11 cellular contexts compared by ENCODE assay signal in the genomic region with DNA sequence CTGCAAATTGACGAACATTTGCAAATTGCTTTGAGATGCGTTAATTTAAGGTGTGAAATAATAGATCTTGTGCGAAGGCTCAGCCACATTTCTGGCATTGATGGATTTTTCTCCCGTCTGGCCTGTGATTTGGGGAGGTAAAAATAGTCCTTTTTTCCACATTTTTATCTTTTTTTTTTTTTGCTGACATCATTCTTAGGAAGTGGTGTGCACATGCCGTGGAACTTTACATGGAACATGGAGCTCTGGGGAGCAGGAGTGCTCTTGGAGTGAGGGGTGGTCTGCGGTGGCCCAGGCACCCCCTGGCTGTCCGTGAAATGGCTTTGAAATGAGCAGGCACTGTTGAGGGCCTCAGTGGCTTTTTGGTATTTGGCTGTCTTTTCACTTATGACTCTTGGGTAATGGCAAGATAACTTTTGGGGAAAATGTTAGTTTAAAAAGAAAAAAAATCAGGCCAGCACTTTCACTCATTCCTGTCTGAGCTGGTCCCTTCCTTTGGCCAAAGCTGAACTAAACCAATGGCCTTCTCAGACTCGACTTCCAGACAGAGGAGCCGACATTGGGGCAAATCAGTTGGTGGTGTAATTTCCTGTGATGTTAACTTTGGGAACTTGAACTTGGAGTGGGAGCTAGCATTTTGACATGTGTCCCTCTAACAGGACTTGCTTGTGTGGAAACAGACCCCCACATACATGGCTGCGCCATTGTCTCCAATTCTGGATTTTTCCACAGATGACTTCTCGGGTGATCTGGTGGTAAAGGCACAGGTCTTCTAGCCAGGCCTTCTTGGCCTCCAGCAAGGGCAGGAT. TPM values are rescaled to one million over a fixed set of nuclear protein-coding genes. Genes with fewer than 3 reads are reported as not detected.
A peak's percentile ranks its signal among the peaks of the same experiment; 100 is the strongest.
DNase-seq lines count a peak whose midpoint lies in the region; ATAC-seq and TF ChIP-seq lines count a peak whose summit lies in the region.
"Had no signal": no experiment of that assay in that cellular context is flagged by ENCODE, and none has a peak within 500 bp of the region (broad histone marks: within the 10 kb centered on the region; RNA-seq: fewer than 3 reads in every experiment).

No MANE protein-coding gene starts in this region.

- H3K4me1 ChIP-seq in DOHH2 (ENCODE audit: control insufficient read depth, low read length) (peaks cover 94% of the 10 kb centered on the region), gastroesophageal sphincter (peaks cover 0 to 95% (median 30%) of the 10 kb centered on the region in 3 donors)

- no peak for ATAC-seq in gastroesophageal sphincter
- ATAC-seq: effector memory CD8-positive, alpha-beta T cell had no signal

- peaks cover 20% of the 10 kb centered on the region for H3F3A ChIP-seq in DOHH2 (ENCODE audit: control insufficient read depth, insufficient read depth)

- H3K9me3 ChIP-seq in DOHH2 (ENCODE audit: control insufficient read depth, insufficient read depth, low read length) (no peaks in the 10 kb centered on the region), gastroesophageal sphincter (no peaks in the 10 kb centered on the region)

- WGBS in gastroesophageal sphincter (ENCODE audit: low coverage in 1 of 2), 2 donors = 62 to 91% methylated on average over 6 to 8 of the region's 11 CpGs

- H3K36me3 ChIP-seq in DOHH2 (ENCODE audit: control insufficient read depth, low read length) (no peaks in the 10 kb centered on the region; the same call in 1 of the 2 replicates), gastroesophageal sphincter (peaks cover 0 to 4% of the 10 kb centered on the region in 2 donors)

- no peak for TF ChIP-seq POLR2A in gastroesophageal sphincter (IDR thresholded peaks at IDR 0.05)

- DNase-seq in retinal pigment epithelial cell (ENCODE audit: low read depth) (no peak), GM19240 (ENCODE audit: insufficient read length, low spot score) (no peak), OCI-M1 (lab: John Stamatoyannopoulos, UW) (no peak), cerebellar nuclear complex (lab: John Stamatoyannopoulos, UW) (no peak)
- no peak for DNase-seq in activated CD4-positive, CD25-positive, alpha-beta regulatory T cell (lab: John Stamatoyannopoulos, UW)
- DNase-seq: activated CD4-positive, alpha-beta T cell treated with anti-CD3 and anti-CD28 coated beads, Interleukin-2, amount 50 U/mL, for 1 hour; effector memory CD8-positive, alpha-beta T cell; NCI-H446 had no signal

- no peak for TF ChIP-seq CTCF in DOHH2 (IDR thresholded peaks at IDR 0.05; ENCODE audit: low read depth, low read length, poor library complexity, severe bottlenecking)
- no peak for TF ChIP-seq CTCF in WI38 (IDR thresholded peaks at IDR 0.05; ENCODE audit: low read depth, low read length)
- TF ChIP-seq CTCF in gastroesophageal sphincter (IDR thresholded peaks at IDR 0.05) = no peak
- no peak for TF ChIP-seq CTCF in retinal pigment epithelial cell (conservative IDR thresholded peaks at IDR 0.05; ENCODE audit: low read depth, low read length)

- H3K27ac ChIP-seq in DOHH2 (ENCODE audit: low read depth, low read length) (no peak overlapping the region; the same call in 1 of the 2 replicates), gastroesophageal sphincter (peak overlapping the region in 3 of 4 donors; percentile 89 to 90 (median 89))

- H3K4me2 ChIP-seq in DOHH2 (ENCODE audit: low read length) = peak overlapping the region; percentile 82

- H4K20me1 ChIP-seq in DOHH2 (ENCODE audit: control insufficient read depth, insufficient read depth, low read depth, low read length) = 0 out of 2 replicates have a peak, but pooled peaks cover 11% of the 10 kb centered on the region

- H3K4me3 ChIP-seq in DOHH2 (ENCODE audit: low read length) (peak overlapping the region; percentile 52), WI38 (ENCODE audit: low read depth, low read length) (peak overlapping the region; percentile 50), gastroesophageal sphincter (no peak overlapping the region), retinal pigment epithelial cell (ENCODE audit: low read length) (peak overlapping the region; percentile 47)

- peaks cover 65% of the 10 kb centered on the region for H3K79me2 ChIP-seq in DOHH2 (ENCODE audit: control insufficient read depth, low read length)

- TF ChIP-seq EP300 in gastroesophageal sphincter (IDR thresholded peaks at IDR 0.05) = no peak

- no peaks in the 10 kb centered on the region for H3K9me2 ChIP-seq in DOHH2 (replicated peaks; ENCODE audit: control insufficient read depth, low read length)

- H3K27me3 ChIP-seq in DOHH2 (ENCODE audit: control insufficient read depth, low read length) = peaks cover 56% of the 10 kb centered on the region
- H3K27me3 ChIP-seq in gastroesophageal sphincter = no peaks in the 10 kb centered on the region

RNA-seq across cellular contexts. Expression of a gene that starts 4.2 kb away (rescaled TPM):
- 10 to 100 TPM; 13.2 to 31.7 (median 19.3) TPM for total RNA-seq in gastroesophageal sphincter

Comparison
In these comparisons a context has a peak if more than half of its experiments do, and no peak if none do; other contexts are left out.
1. H3K4me3 ChIP-seq: peak in DOHH2 (single experiment), WI38 (single experiment) and retinal pigment epithelial cell (single experiment); none in gastroesophageal sphincter (0 of 2).